ENCODE assay signal across 23 cellular contexts in genomic region chrX:151711787-151712186, GRCh38. TPM values are rescaled to one million over a fixed set of nuclear protein-coding genes. Genes with fewer than 3 reads are reported as not detected.
DNase-seq lines count a peak whose midpoint lies in the region; ATAC-seq and TF ChIP-seq lines count a peak whose summit lies in the region.
"Had no signal": no experiment of that assay in that cellular context is flagged by ENCODE, and none has a peak within 500 bp of the region (broad histone marks: within the 10 kb centered on the region; RNA-seq: fewer than 3 reads in every experiment).

No MANE protein-coding gene starts in this region.

- no peak overlapping the region for H3K27ac Mint-ChIP-seq in activated T-helper 1 cell treated with anti-CD3 and anti-CD28 coated beads, Interleukin-12 subunit alpha, Interleukin-12 subunit beta, Interleukin-2, Interleukin-4 antibody, amounts not matched to agents 30 ng/mL and 10 ng/mL and 1 ng/mL, durations not matched to agents 14 hours and 24 hours and 36 hours
- H3K27ac Mint-ChIP-seq: activated naive CD8-positive, alpha-beta T cell treated with anti-CD3 and anti-CD28 coated beads for 36 hours; CD4-positive, alpha-beta T cell; neural progenitor cell had no signal

- peak overlapping the region; percentile 71 for H3K4me2 ChIP-seq in BLaER1
- H3K4me2 ChIP-seq: neural progenitor cell had no signal

- H4K20me1 ChIP-seq in BLaER1, result peaks cover 9% of the 10 kb centered on the region; the same call in 1 of the 2 replicates

- no peak overlapping the region for H3K4me3 ChIP-seq in BLaER1
- H3K4me3 ChIP-seq: esophagus squamous epithelium, left lung, neural progenitor cell had no signal

- DNase-seq in DMS79 treated with DMSO at 0.1 percent for 48 hours (lab: John Stamatoyannopoulos, UW), result peak; percentile 56
- DNase-seq in NCI-H774 (lab: John Stamatoyannopoulos, UW), result peak; percentile 23
- DNase-seq in left cardiac atrium, result no peak
- DNase-seq in RWPE1 (ENCODE audit: low spot score), result no peak
- DNase-seq in activated T-helper 1 cell treated with anti-CD3 and anti-CD28 coated beads, Interleukin-12 subunit alpha, Interleukin-12 subunit beta, Interleukin-2, Interleukin-4 antibody, amounts not matched to agents 30 ng/mL and 10 ng/mL and 1 ng/mL, durations not matched to agents 14 hours and 24 hours and 36 hours (ENCODE audit: low spot score), result no peak
- no peak for DNase-seq in hypothalamus (lab: John Stamatoyannopoulos, UW)
- DNase-seq in GM19238 (ENCODE audit: insufficient read length, low spot score), result no peak
- DNase-seq: activated naive CD8-positive, alpha-beta T cell treated with anti-CD3 and anti-CD28 coated beads for 36 hours; CD4-positive, alpha-beta T cell; DND-41; effector CD4-positive, alpha-beta T cell; esophagus squamous epithelium; HCEC 1CT; left lung; NK-92 treated with Interleukin-12 subunit alpha and Interleukin-12 subunit beta, amount 100 ng/mL, for 24 hours; stimulated activated CD4-positive, alpha-beta T cell treated with anti-CD3 and anti-CD28 coated beads, Interleukin-12 subunit alpha, Interleukin-12 subunit beta, amount 100 ng/mL, for 4 hours; trophoblast cell had no signal

- H3K4me1 ChIP-seq in BLaER1, result peaks cover 28% of the 10 kb centered on the region
- H3K4me1 ChIP-seq: esophagus squamous epithelium, left lung, neural progenitor cell had no signal

- no peaks in the 10 kb centered on the region for H3K4me1 Mint-ChIP-seq in activated T-helper 1 cell treated with anti-CD3 and anti-CD28 coated beads, Interleukin-12 subunit alpha, Interleukin-12 subunit beta, Interleukin-2, Interleukin-4 antibody, amounts not matched to agents 30 ng/mL and 10 ng/mL and 1 ng/mL, durations not matched to agents 14 hours and 24 hours and 36 hours (ENCODE audit: low read depth)
- H3K4me1 Mint-ChIP-seq: activated naive CD8-positive, alpha-beta T cell treated with anti-CD3 and anti-CD28 coated beads for 36 hours; neural progenitor cell had no signal

- H3K9ac ChIP-seq in BLaER1, result no peak overlapping the region
- H3K9ac ChIP-seq: neural progenitor cell had no signal

- TF ChIP-seq CTCF in RWPE1 (conservative IDR thresholded peaks at IDR 0.05; ENCODE audit: low read depth), result no peak

- no peaks in the 10 kb centered on the region for H3K27me3 Mint-ChIP-seq in activated T-helper 1 cell treated with anti-CD3 and anti-CD28 coated beads, Interleukin-12 subunit alpha, Interleukin-12 subunit beta, Interleukin-2, Interleukin-4 antibody, amounts not matched to agents 30 ng/mL and 10 ng/mL and 1 ng/mL, durations not matched to agents 14 hours and 24 hours and 36 hours (ENCODE audit: insufficient read depth)
- H3K27me3 Mint-ChIP-seq: activated naive CD8-positive, alpha-beta T cell treated with anti-CD3 and anti-CD28 coated beads for 36 hours had no signal

- H3K36me3 ChIP-seq in BLaER1, result no peaks in the 10 kb centered on the region
- H3K36me3 ChIP-seq: esophagus squamous epithelium, left lung, neural progenitor cell had no signal

- H3K4me3 Mint-ChIP-seq in activated T-helper 1 cell treated with anti-CD3 and anti-CD28 coated beads, Interleukin-12 subunit alpha, Interleukin-12 subunit beta, Interleukin-2, Interleukin-4 antibody, amounts not matched to agents 30 ng/mL and 10 ng/mL and 1 ng/mL, durations not matched to agents 14 hours and 24 hours and 36 hours, result no peak overlapping the region
- H3K4me3 Mint-ChIP-seq: activated naive CD8-positive, alpha-beta T cell treated with anti-CD3 and anti-CD28 coated beads for 36 hours; CD4-positive, alpha-beta T cell; neural progenitor cell had no signal

- CTCF ChIA-PET in RWPE1 (lab: Yijun Ruan, JAX), result no interaction called here

- H3K27me3 ChIP-seq in BLaER1, result peaks cover 87% of the 10 kb centered on the region
- H3K27me3 ChIP-seq: esophagus squamous epithelium, left lung, neural progenitor cell had no signal

- POLR2A ChIA-PET in RWPE1 (lab: Yijun Ruan, JAX; ENCODE audit: low non-redundant PET), result no interaction called here

- intact Hi-C loops in left cardiac atrium (cut with DNase I), result no loop called here
- intact Hi-C loops in activated T-helper 1 cell treated with anti-CD3 and anti-CD28 coated beads, Interleukin-12 subunit alpha, Interleukin-12 subunit beta, Interleukin-2, Interleukin-4 antibody, amounts not matched to agents 30 ng/mL and 10 ng/mL and 1 ng/mL, durations not matched to agents 14 hours and 24 hours and 36 hours (cut with micrococcal nuclease), result no loop called here

- no peaks in the 10 kb centered on the region for H3K36me3 Mint-ChIP-seq in activated T-helper 1 cell treated with anti-CD3 and anti-CD28 coated beads, Interleukin-12 subunit alpha, Interleukin-12 subunit beta, Interleukin-2, Interleukin-4 antibody, amounts not matched to agents 30 ng/mL and 10 ng/mL and 1 ng/mL, durations not matched to agents 14 hours and 24 hours and 36 hours (ENCODE audit: low read depth)
- H3K36me3 Mint-ChIP-seq: activated naive CD8-positive, alpha-beta T cell treated with anti-CD3 and anti-CD28 coated beads for 36 hours; neural progenitor cell had no signal

- ATAC-seq in left cardiac atrium, result peak; percentile 53 to 58
- ATAC-seq: left lung had no signal

- peak overlapping the region; percentile 28 for H3K27ac ChIP-seq in BLaER1
- H3K27ac ChIP-seq in RWPE1, result no peak overlapping the region
- H3K27ac ChIP-seq: esophagus squamous epithelium, neural progenitor cell had no signal

- H3K9me3 Mint-ChIP-seq in activated T-helper 1 cell treated with anti-CD3 and anti-CD28 coated beads, Interleukin-12 subunit alpha, Interleukin-12 subunit beta, Interleukin-2, Interleukin-4 antibody, amounts not matched to agents 30 ng/mL and 10 ng/mL and 1 ng/mL, durations not matched to agents 14 hours and 24 hours and 36 hours, result no peaks in the 10 kb centered on the region
- H3K9me3 Mint-ChIP-seq: activated naive CD8-positive, alpha-beta T cell treated with anti-CD3 and anti-CD28 coated beads for 36 hours; CD4-positive, alpha-beta T cell had no signal

- H3K9me3 ChIP-seq in BLaER1, result no peaks in the 10 kb centered on the region
- H3K9me3 ChIP-seq: esophagus squamous epithelium, left lung had no signal

RNA-seq across cellular contexts. Expression of gene FATE1, which starts 4.0 kb away (rescaled TPM):
- total RNA-seq in left cardiac atrium, result not detected
- total RNA-seq in activated T-helper 1 cell treated with anti-CD3 and anti-CD28 coated beads, Interleukin-12 subunit alpha, Interleukin-12 subunit beta, Interleukin-2, Interleukin-4 antibody, amounts not matched to agents 30 ng/mL and 10 ng/mL and 1 ng/mL, durations not matched to agents 14 hours and 24 hours and 36 hours, result not detected in 2 replicates
- total RNA-seq: activated naive CD8-positive, alpha-beta T cell treated with anti-CD3 and anti-CD28 coated beads for 36 hours; CD4-positive, alpha-beta T cell; cerebellum; esophagus squamous epithelium; left lung; mononuclear cell; pulmonary artery endothelial cell had no signal

RNA-seq across cellular contexts. Expression of gene PRRG3, which starts 16.5 kb away (rescaled TPM):
- 1 to 10 TPM in 1 of 2 donors, under 1 TPM in 1; 0.18 to 1.1 TPM for total RNA-seq in left cardiac atrium
- total RNA-seq in activated T-helper 1 cell treated with anti-CD3 and anti-CD28 coated beads, Interleukin-12 subunit alpha, Interleukin-12 subunit beta, Interleukin-2, Interleukin-4 antibody, amounts not matched to agents 30 ng/mL and 10 ng/mL and 1 ng/mL, durations not matched to agents 14 hours and 24 hours and 36 hours, result not detected in 2 replicates
- total RNA-seq: activated naive CD8-positive, alpha-beta T cell treated with anti-CD3 and anti-CD28 coated beads for 36 hours; CD4-positive, alpha-beta T cell; mononuclear cell; pulmonary artery endothelial cell had no signal

RNA-seq across cellular contexts. Expression of gene CNGA2, which starts 22.8 kb away (rescaled TPM):
- total RNA-seq in left cardiac atrium, result not detected
- not detected in 2 replicates for total RNA-seq in activated T-helper 1 cell treated with anti-CD3 and anti-CD28 coated beads, Interleukin-12 subunit alpha, Interleukin-12 subunit beta, Interleukin-2, Interleukin-4 antibody, amounts not matched to agents 30 ng/mL and 10 ng/mL and 1 ng/mL, durations not matched to agents 14 hours and 24 hours and 36 hours
- total RNA-seq: activated naive CD8-positive, alpha-beta T cell treated with anti-CD3 and anti-CD28 coated beads for 36 hours; CD4-positive, alpha-beta T cell; cerebellum; esophagus squamous epithelium; glomerular endothelial cell; left lung; mononuclear cell; pulmonary artery endothelial cell had no signal

Comparison
In these comparisons a context has a peak if more than half of its experiments do, and no peak if none do; other contexts are left out.
1. DNase-seq: peak in DMS79 treated with DMSO at 0.1 percent for 48 hours (single experiment) and NCI-H774 (single experiment); none in left cardiac atrium (single experiment), RWPE1 (single experiment), activated T-helper 1 cell treated with anti-CD3 and anti-CD28 coated beads, Interleukin-12 subunit alpha, Interleukin-12 subunit beta, Interleukin-2, Interleukin-4 antibody, amounts not matched to agents 30 ng/mL and 10 ng/mL and 1 ng/mL, durations not matched to agents 14 hours and 24 hours and 36 hours (single experiment), hypothalamus (0 of 51) and GM19238 (single experiment).